Comparison of ENCODE assay signal across 13 cellular contexts in genomic region chr16:80570106-80570478, GRCh38. TPM values are rescaled to one million over a fixed set of nuclear protein-coding genes. Genes with fewer than 3 reads are reported as not detected.
DNase-seq lines count a peak whose midpoint lies in the region; ATAC-seq, FAIRE-seq and TF ChIP-seq lines count a peak whose summit lies in the region.
"Had no signal": no experiment of that assay in that cellular context is flagged by ENCODE, and none has a peak within 500 bp of the region (broad histone marks: within the 10 kb centered on the region; RNA-seq: fewer than 3 reads in every experiment).

No MANE protein-coding gene starts in this region.

- H4K20me1 ChIP-seq in BLaER1 treated with 17β-estradiol and CSF1 and Interleukin-3, amounts not matched to agents 10 nM and 100 nM = no peaks in the 10 kb centered on the region

- H3K36me3 Mint-ChIP-seq in HFFc6 (ENCODE audit: low read depth) = no peaks in the 10 kb centered on the region
- H3K36me3 Mint-ChIP-seq in activated naive CD8-positive, alpha-beta T cell = peaks cover 3% of the 10 kb centered on the region
- H3K36me3 Mint-ChIP-seq: neural progenitor cell had no signal

- H3K4me1 Mint-ChIP-seq in HFFc6 (ENCODE audit: low read depth) = peaks cover 27% of the 10 kb centered on the region
- H3K4me1 Mint-ChIP-seq in activated naive CD8-positive, alpha-beta T cell (ENCODE audit: low read depth) = peaks cover 31% of the 10 kb centered on the region
- H3K4me1 Mint-ChIP-seq: neural progenitor cell had no signal

- H3K9me3 Mint-ChIP-seq in HFFc6 = no peaks in the 10 kb centered on the region
- H3K9me3 Mint-ChIP-seq in activated naive CD8-positive, alpha-beta T cell (ENCODE audit: low read depth) = peaks cover 5% of the 10 kb centered on the region
- H3K9me3 Mint-ChIP-seq: neural progenitor cell had no signal

- H3K4me1 ChIP-seq in BLaER1 treated with 17β-estradiol and CSF1 and Interleukin-3, amounts not matched to agents 10 nM and 100 nM = peaks cover 10 to 22% (median 14%) of the 10 kb centered on the region in 10 experiments
- H3K4me1 ChIP-seq in A673 (ENCODE audit: insufficient read depth, low read length, poor library complexity, severe bottlenecking) = no peaks in the 10 kb centered on the region

- peak overlapping the region; percentile 68 for H3K27ac Mint-ChIP-seq in HFFc6
- peak overlapping the region; percentile 83 for H3K27ac Mint-ChIP-seq in activated naive CD8-positive, alpha-beta T cell
- H3K27ac Mint-ChIP-seq: neural progenitor cell had no signal

- FAIRE-seq in GM12891 (lab: Jason Lieb, UNC) = no peak
- FAIRE-seq: D721Med, TTC549 had no signal

- DNase-seq in HFFc6 = peak; percentile 12
- peak; percentile 51 for DNase-seq in left lobe of liver (ENCODE audit: low spot score)
- DNase-seq in NCI-H1092 treated with DMSO at 0.1 percent for 48 hours (lab: John Stamatoyannopoulos, UW) = no peak
- no peak for DNase-seq in cerebellar cortex (ENCODE audit: low spot score)
- no peak for DNase-seq in A673 (ENCODE audit: low spot score)
- DNase-seq in GM12891 (ENCODE audit: insufficient read length, low spot score) = no peak
- DNase-seq: NCI-H2081 had no signal

- peak overlapping the region; percentile 51; the same call in 1 of the 2 replicates for H3K4me3 Mint-ChIP-seq in HFFc6
- peak overlapping the region; percentile 33 for H3K4me3 Mint-ChIP-seq in activated naive CD8-positive, alpha-beta T cell
- H3K4me3 Mint-ChIP-seq: neural progenitor cell had no signal

- H3K9ac ChIP-seq in BLaER1 treated with 17β-estradiol and CSF1 and Interleukin-3, amounts not matched to agents 10 nM and 100 nM = no peak overlapping the region
- H3K9ac ChIP-seq: neural progenitor cell had no signal

- no peak overlapping the region for H3K27ac ChIP-seq in BLaER1 treated with 17β-estradiol and CSF1 and Interleukin-3, amounts not matched to agents 10 nM and 100 nM
- H3K27ac ChIP-seq in A673 (ENCODE audit: low read depth, low read length, poor library complexity, severe bottlenecking) = no peak overlapping the region
- H3K27ac ChIP-seq: epithelial cell of prostate, neural progenitor cell had no signal

- peak overlapping the region; percentile 31 to 65 (median 49); a peak in 21 of 22 replicates for H3K4me2 ChIP-seq in BLaER1 treated with 17β-estradiol and CSF1 and Interleukin-3, amounts not matched to agents 10 nM and 100 nM
- H3K4me2 ChIP-seq: neural progenitor cell had no signal

- H3K27me3 ChIP-seq in BLaER1 treated with 17β-estradiol and CSF1 and Interleukin-3, amounts not matched to agents 10 nM and 100 nM = no peaks in the 10 kb centered on the region
- H3K27me3 ChIP-seq in A673 (replicated peaks; ENCODE audit: insufficient read depth, low read depth, low read length, poor library complexity) = no peaks in the 10 kb centered on the region
- H3K27me3 ChIP-seq: neural progenitor cell had no signal

- H3K9me3 ChIP-seq in BLaER1 treated with 17β-estradiol and CSF1 and Interleukin-3, amounts not matched to agents 10 nM and 100 nM (replicated peaks in 1 of 11) = peaks cover 0 to 18% (median 6%) of the 10 kb centered on the region in 11 experiments; a peak in 6 of 22 replicates
- no peaks in the 10 kb centered on the region for H3K9me3 ChIP-seq in A673 (ENCODE audit: low read depth, low read length, poor library complexity, severe bottlenecking)

- no peaks in the 10 kb centered on the region for H3K36me3 ChIP-seq in BLaER1 treated with 17β-estradiol and CSF1 and Interleukin-3, amounts not matched to agents 10 nM and 100 nM
- H3K36me3 ChIP-seq in A673 (ENCODE audit: insufficient read depth, low read length, poor library complexity, severe bottlenecking) = no peaks in the 10 kb centered on the region
- H3K36me3 ChIP-seq: neural progenitor cell had no signal

- no peak for TF ChIP-seq POLR2A in GM12891 (IDR thresholded peaks at IDR 0.05; ENCODE audit: low read depth, low read length)

- peak; percentile 76 for ATAC-seq in left lobe of liver

- TF ChIP-seq CTCF in HFFc6 (IDR thresholded peaks at IDR 0.05) (no peak), A673 (conservative IDR thresholded peaks at IDR 0.05; ENCODE audit: low read depth, low read length) (no peak)

- BruUV-seq in A673 (replicated peaks; lab: Mats Ljungman, UMichigan) = no TSS peak

- H3K4me3 ChIP-seq in BLaER1 treated with 17β-estradiol and CSF1 and Interleukin-3, amounts not matched to agents 10 nM and 100 nM = no peak overlapping the region
- no peak overlapping the region for H3K4me3 ChIP-seq in A673 (ENCODE audit: low read depth, low read length, poor library complexity, severe bottlenecking)
- H3K4me3 ChIP-seq: neural progenitor cell had no signal

- H3K27me3 Mint-ChIP-seq in HFFc6 (ENCODE audit: insufficient read depth) = peaks cover 6% of the 10 kb centered on the region; the same call in 1 of the 2 replicates
- H3K27me3 Mint-ChIP-seq in activated naive CD8-positive, alpha-beta T cell = no peaks in the 10 kb centered on the region

- intact Hi-C loops in A673 (cut with micrococcal nuclease; ENCODE audit: unreplicated experiment) = no loop called here

- CTCF ChIA-PET in A673 (lab: Charles Lee) = no interaction called here

- POLR2A ChIA-PET in A673 (lab: Charles Lee; ENCODE audit: low non-redundant PET) = no interaction called here

TF ChIP-seq in GM12891, 5 proteins besides CTCF, POLR2A, EP300 and RAD21:
- TF ChIP-seq TAF1 (IDR thresholded peaks at IDR 0.05; ENCODE audit: low read depth, low read length) (no peak), PAX5 (IDR thresholded peaks at IDR 0.05; ENCODE audit: insufficient read depth, low read length, severe bottlenecking) (no peak), POLR2AphosphoS5 (IDR thresholded peaks at IDR 0.05; ENCODE audit: low read depth, low read length) (no peak), POU2F2 (IDR thresholded peaks at IDR 0.05; ENCODE audit: low read depth, low read length) (no peak), SPI1 (IDR thresholded peaks at IDR 0.05; ENCODE audit: low read depth, low read length) (no peak)

RNA-seq across cellular contexts. Expression of gene DYNLRB2, which starts 29.3 kb away (rescaled TPM):
- total RNA-seq in HFFc6 (2021; fragmentation: NEBNext Ultra II Directional; extraction: Animal tissue kit (Norgen Biotek cat#: 25700)) = under 1 TPM in 1 of 6 experiments, not detected in 5; 0.52 TPM
- total RNA-seq in left lobe of liver = not detected
- total RNA-seq in A673 (2021) = not detected in 2 replicates
- polyA plus RNA-seq in GM12891 (2012; ENCODE audit: low read depth, missing spikeins) = 1.1 TPM

Comparison
In these comparisons a context has a peak if more than half of its experiments do, and no peak if none do; other contexts are left out.
1. DNase-seq: peak in HFFc6 (single experiment) and left lobe of liver (single experiment); none in NCI-H1092 treated with DMSO at 0.1 percent for 48 hours (single experiment), cerebellar cortex (single experiment), A673 (single experiment) and GM12891 (single experiment).